In the genomic region with DNA sequence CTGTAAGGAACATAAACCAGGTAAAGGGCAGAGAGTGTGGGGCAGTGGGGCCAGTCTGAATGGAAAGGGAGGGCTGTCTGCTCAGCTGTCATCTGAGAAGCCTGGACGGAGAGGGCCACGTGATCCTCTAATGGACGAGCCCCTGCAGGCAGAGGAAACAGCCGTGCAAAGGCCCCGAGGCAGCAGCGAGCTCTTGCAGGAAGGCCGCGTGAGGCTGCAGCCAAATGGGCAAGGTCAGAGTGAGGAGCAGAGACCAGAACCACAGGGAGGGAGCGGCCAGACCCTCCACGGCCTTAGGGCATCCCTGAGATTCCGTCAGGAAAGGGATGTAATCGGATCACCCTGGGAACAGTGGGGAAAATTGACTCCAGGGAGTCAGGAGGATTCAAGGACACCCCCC, we compare ENCODE assay signal across 9 cellular contexts. TPM values are rescaled to one million over a fixed set of nuclear protein-coding genes. Genes with fewer than 3 reads are reported as not detected.
"Had no signal": no experiment of that assay in that cellular context is flagged by ENCODE, and none has a peak within 500 bp of the region (broad histone marks: within the 10 kb centered on the region; RNA-seq: fewer than 3 reads in every experiment).

No MANE protein-coding gene starts in this region.

- H3K4me2 ChIP-seq: GM23338 had no signal

- H2AFZ ChIP-seq: GM23338 had no signal

- ATAC-seq: GM23338 had no signal

- H3K4me3 ChIP-seq: GM23338 had no signal

- DNase-seq: H9, HCEC 1CT, IMR-90, KBM-7 had no signal

- FAIRE-seq: H1, H54, HTR-8/SVneo had no signal

RNA-seq across cellular contexts. Expression of a gene that starts 4.4 kb away (rescaled TPM):
- total RNA-seq: GM23338, H1, H9, HT-29, IMR-90 had no signal
- polyA plus RNA-seq: GM23338, H1, IMR-90 had no signal

RNA-seq across cellular contexts. Expression of a gene that starts 36.9 kb away (rescaled TPM):
- total RNA-seq: H1, H9, HT-29, IMR-90 had no signal
- polyA plus RNA-seq: GM23338, H1, IMR-90 had no signal

RNA-seq across cellular contexts. Expression of a gene that starts 57.0 kb away (rescaled TPM):
- total RNA-seq: GM23338, H1, H9, HT-29, IMR-90 had no signal
- polyA plus RNA-seq: GM23338, H1, IMR-90 had no signal
